17 cellular contexts compared by ENCODE assay signal in the genomic region with DNA sequence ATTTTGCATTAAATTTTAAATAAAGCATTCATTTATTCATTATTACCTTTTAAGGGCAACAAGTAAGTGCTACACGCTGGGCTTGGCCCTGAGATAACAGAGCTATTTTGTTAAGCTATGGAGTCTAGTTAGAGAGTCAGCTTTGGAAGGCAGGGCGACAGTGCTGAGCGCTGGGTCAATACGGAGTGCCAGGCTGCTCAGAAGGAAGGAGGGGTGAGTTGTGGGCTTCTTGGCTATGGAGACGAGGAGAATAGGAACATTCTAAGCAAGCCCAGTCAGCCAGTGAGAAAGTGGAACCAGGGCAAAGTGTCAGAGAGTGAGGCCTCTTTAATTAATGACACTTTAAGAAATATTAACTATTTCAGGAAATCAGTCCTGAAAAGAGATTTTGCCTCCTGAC.
DNase-seq lines count a peak whose midpoint lies in the region; ATAC-seq and TF ChIP-seq lines count a peak whose summit lies in the region.
"Had no signal": no experiment of that assay in that cellular context is flagged by ENCODE, and none has a peak within 500 bp of the region (broad histone marks: within the 10 kb centered on the region; RNA-seq: fewer than 3 reads in every experiment).

No MANE protein-coding gene starts in this region.

- H3K27ac ChIP-seq in VCaP = peak overlapping the region; percentile 16; the same call in 1 of the 2 replicates
- H3K27ac ChIP-seq: 22Rv1, A549, BLaER1 had no signal

- DNase-seq in Right ventricle myocardium inferior (ENCODE audit: missing footprints) (peak; percentile 49), left ventricle myocardium superior (no peak), medulla oblongata (ENCODE audit: extremely low spot score) (peak; percentile 42), NCI-H1694 treated with DMSO at 0.1 percent for 48 hours (lab: John Stamatoyannopoulos, UW) (no peak), RPMI8226 (no peak)
- no peak for DNase-seq in stimulated activated CD8-positive, alpha-beta memory T cell treated with anti-CD3 and anti-CD28 coated beads, Interleukin-4, amount 100 ng/mL, for 48 hours
- DNase-seq: AML-193; Calu3; CD4-positive, alpha-beta memory T cell; DMS79 treated with DMSO at 0.1 percent for 48 hours; GF-D8; H9 had no signal

- intact Hi-C loops in Right ventricle myocardium inferior (cut with DNase I) (no loop called here), left ventricle myocardium superior (cut with micrococcal nuclease) (no loop called here)

- no peak for TF ChIP-seq CTCF in VCaP (conservative IDR thresholded peaks at IDR 0.05)

- no peak for ATAC-seq in Right ventricle myocardium inferior
- no peak for ATAC-seq in left ventricle myocardium superior
- ATAC-seq: A549, HepG2 had no signal

Comparison
In these comparisons a context has a peak if more than half of its experiments do, and no peak if none do; other contexts are left out.
1. DNase-seq: peak in Right ventricle myocardium inferior (single experiment) and medulla oblongata (single experiment); none in left ventricle myocardium superior (single experiment), NCI-H1694 treated with DMSO at 0.1 percent for 48 hours (single experiment), RPMI8226 (single experiment) and stimulated activated CD8-positive, alpha-beta memory T cell treated with anti-CD3 and anti-CD28 coated beads, Interleukin-4, amount 100 ng/mL, for 48 hours (single experiment).